15 cellular contexts compared by ENCODE assay signal in the genomic region with DNA sequence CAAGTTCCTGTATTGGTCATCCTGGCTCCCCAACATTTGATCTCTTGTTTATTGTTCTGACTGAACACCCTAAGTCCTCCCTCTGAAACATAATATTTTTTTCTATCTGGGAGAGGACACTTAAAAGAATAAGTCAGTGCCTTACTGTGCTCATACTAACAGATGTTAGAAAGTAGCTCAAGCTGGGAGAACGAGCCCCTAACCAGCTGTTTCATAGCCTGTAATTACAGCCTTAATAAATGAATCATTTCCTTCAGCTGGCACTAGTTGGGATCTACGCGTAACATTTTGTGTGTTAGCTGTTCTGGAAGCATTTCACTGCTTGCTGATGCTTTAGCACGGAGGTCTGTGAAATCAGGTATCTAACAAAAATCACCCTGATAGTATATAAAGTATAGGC.
DNase-seq lines count a peak whose midpoint lies in the region; ATAC-seq and TF ChIP-seq lines count a peak whose summit lies in the region.
"Had no signal": no experiment of that assay in that cellular context is flagged by ENCODE, and none has a peak within 500 bp of the region (broad histone marks: within the 10 kb centered on the region; RNA-seq: fewer than 3 reads in every experiment).

No MANE protein-coding gene starts in this region.

- no peaks in the 10 kb centered on the region for H3K79me2 ChIP-seq in fibroblast of lung (ENCODE audit: control insufficient read depth, insufficient read depth, low read length)
- H3K79me2 ChIP-seq in smooth muscle cell (ENCODE audit: low read depth) = no peaks in the 10 kb centered on the region

- CTCF ChIA-PET in activated naive CD4-positive, alpha-beta T cell treated with anti-CD3 and anti-CD28 coated beads for 36 hours (lab: Charles Lee) = interaction anchor here (0.8 kb wide), 1 partner anchor 297 kb away, joined by 3 read pairs; no protein-coding TSS in a partner anchor

- no peak overlapping the region for H2AFZ ChIP-seq in fibroblast of lung (ENCODE audit: low read length)
- no peak overlapping the region for H2AFZ ChIP-seq in smooth muscle cell (ENCODE audit: low read depth)

- no peaks in the 10 kb centered on the region for H3K4me1 Mint-ChIP-seq in activated naive CD4-positive, alpha-beta T cell treated with anti-CD3 and anti-CD28 coated beads for 36 hours (ENCODE audit: low read depth)
- peaks cover 8% of the 10 kb centered on the region for H3K4me1 Mint-ChIP-seq in mesothelial cell of epicardium
- H3K4me1 Mint-ChIP-seq: activated CD4-positive, alpha-beta T cell treated with anti-CD3 and anti-CD28 coated beads for 36 hours had no signal

- no peaks in the 10 kb centered on the region for H4K20me1 ChIP-seq in fibroblast of lung (ENCODE audit: control insufficient read depth, extremely low read depth, insufficient read depth, low read length)
- H4K20me1 ChIP-seq in smooth muscle cell (ENCODE audit: low read depth) = no peaks in the 10 kb centered on the region

- no peaks in the 10 kb centered on the region for H3F3A ChIP-seq in smooth muscle cell (ENCODE audit: low read depth)

- ATAC-seq in Right ventricle myocardium inferior (peak; percentile 50), GM21528 (IDR thresholded peaks at IDR 0.05; ENCODE audit: low FRiP score, unreplicated experiment) (no peak)
- ATAC-seq: activated CD4-positive, alpha-beta T cell treated with anti-CD3 and anti-CD28 coated beads for 36 hours; activated T-cell treated with anti-CD3 and anti-CD28 coated beads, Interleukin-2, amount 50 U/mL, for 72 hours; upper lobe of right lung had no signal

- no peak overlapping the region for H3K27ac Mint-ChIP-seq in activated naive CD4-positive, alpha-beta T cell treated with anti-CD3 and anti-CD28 coated beads for 36 hours
- H3K27ac Mint-ChIP-seq in mesothelial cell of epicardium = no peak overlapping the region
- H3K27ac Mint-ChIP-seq: activated CD4-positive, alpha-beta T cell treated with anti-CD3 and anti-CD28 coated beads for 36 hours; activated T-cell treated with anti-CD3 and anti-CD28 coated beads, Interleukin-2, amount 50 U/mL, for 72 hours; T-helper 1 cell treated with Interleukin-12 subunit alpha and Interleukin-12 subunit beta and Interleukin-4 antibody, amounts not matched to agents 30 μg/mL and 1 μg/mL, for 36 hours had no signal

- H3K4me1 ChIP-seq in left ventricle myocardium inferior (no peaks in the 10 kb centered on the region), fibroblast of lung (ENCODE audit: control insufficient read depth, extremely low read depth, insufficient read depth, low read length) (no peaks in the 10 kb centered on the region), smooth muscle cell (ENCODE audit: low read depth) (no peaks in the 10 kb centered on the region)
- H3K4me1 ChIP-seq: upper lobe of right lung had no signal

- no peaks in the 10 kb centered on the region for H3K36me3 Mint-ChIP-seq in activated naive CD4-positive, alpha-beta T cell treated with anti-CD3 and anti-CD28 coated beads for 36 hours (ENCODE audit: low read depth)
- H3K36me3 Mint-ChIP-seq in mesothelial cell of epicardium = no peaks in the 10 kb centered on the region

- H3K27me3 ChIP-seq in left ventricle myocardium inferior (ENCODE audit: low read depth) = no peaks in the 10 kb centered on the region
- no peaks in the 10 kb centered on the region for H3K27me3 ChIP-seq in fibroblast of lung (ENCODE audit: control insufficient read depth, insufficient read depth, low read length)
- H3K27me3 ChIP-seq in smooth muscle cell (ENCODE audit: low read depth) = no peaks in the 10 kb centered on the region
- H3K27me3 ChIP-seq: upper lobe of right lung had no signal

- DNase-seq in Right ventricle myocardium inferior (ENCODE audit: missing footprints) = no peak
- no peak for DNase-seq in left ventricle myocardium inferior
- peak; percentile 98 for DNase-seq in NCI-H69 (lab: John Stamatoyannopoulos, UW)
- DNase-seq in fibroblast of lung (ENCODE audit: low read depth in 2 of 2) = peak; percentile 72 to 82
- DNase-seq in smooth muscle cell (lab: John Stamatoyannopoulos, UW; ENCODE audit: unreplicated experiment) = no peak
- no peak for DNase-seq in activated naive CD4-positive, alpha-beta T cell treated with anti-CD3 and anti-CD28 coated beads for 36 hours
- DNase-seq in mesothelial cell of epicardium (ENCODE audit: low spot score in 2 of 2, unreplicated experiment in 2 of 2) = no peak
- DNase-seq: ACHN; activated CD4-positive, alpha-beta T cell treated with anti-CD3 and anti-CD28 coated beads for 36 hours; activated T-cell treated with anti-CD3 and anti-CD28 coated beads, Interleukin-2, amount 50 U/mL, for 72 hours; DND-41; posterior cingulate gyrus; upper lobe of right lung had no signal

- H3K27ac ChIP-seq in left ventricle myocardium inferior (replicated peaks) = no peak overlapping the region
- H3K27ac ChIP-seq in fibroblast of lung (ENCODE audit: insufficient read depth, low read length) = no peak overlapping the region
- no peak overlapping the region for H3K27ac ChIP-seq in smooth muscle cell (ENCODE audit: low read depth)
- H3K27ac ChIP-seq: upper lobe of right lung had no signal

- no peak overlapping the region for H3K4me2 ChIP-seq in fibroblast of lung (ENCODE audit: extremely low read depth, insufficient read depth, low read length)
- H3K4me2 ChIP-seq in smooth muscle cell = peak overlapping the region; percentile 33

- intact Hi-C loops in Right ventricle myocardium inferior (cut with DNase I) (no loop called here), left ventricle myocardium inferior (cut with micrococcal nuclease) (no loop called here)
- intact Hi-C loops in activated naive CD4-positive, alpha-beta T cell treated with anti-CD3 and anti-CD28 coated beads for 36 hours (cut with micrococcal nuclease) = no loop called here

- WGBS in smooth muscle cell (ENCODE audit: low lambda C conversion rate) = 63% methylated on average over 4 of the region's 4 CpGs

- H3K9ac ChIP-seq in fibroblast of lung (ENCODE audit: insufficient read depth, low read length) (no peak overlapping the region), smooth muscle cell (ENCODE audit: low read depth) (no peak overlapping the region)

- H3K36me3 ChIP-seq in left ventricle myocardium inferior (no peaks in the 10 kb centered on the region), fibroblast of lung (ENCODE audit: control insufficient read depth, insufficient read depth, low read length) (no peaks in the 10 kb centered on the region), smooth muscle cell (ENCODE audit: low read depth) (no peaks in the 10 kb centered on the region)
- H3K36me3 ChIP-seq: upper lobe of right lung had no signal

- H3K9me3 ChIP-seq in left ventricle myocardium inferior (replicated peaks) (no peaks in the 10 kb centered on the region), fibroblast of lung (ENCODE audit: control insufficient read depth, insufficient read depth, low read depth, low read length) (no peaks in the 10 kb centered on the region), smooth muscle cell (replicated peaks; ENCODE audit: low read depth) (no peaks in the 10 kb centered on the region)
- H3K9me3 ChIP-seq: upper lobe of right lung had no signal

- H3K4me3 ChIP-seq in left ventricle myocardium inferior (no peak overlapping the region), fibroblast of lung (replicated peaks in 1 of 4; ENCODE audit: control extremely low read depth in 1 of 4, insufficient read depth in 1 of 4, low read depth in 3 of 4, low read length in 4 of 4) (no peak overlapping the region), smooth muscle cell (no peak overlapping the region)
- H3K4me3 ChIP-seq: upper lobe of right lung had no signal

- no peaks in the 10 kb centered on the region for H3K9me3 Mint-ChIP-seq in activated naive CD4-positive, alpha-beta T cell treated with anti-CD3 and anti-CD28 coated beads for 36 hours
- H3K9me3 Mint-ChIP-seq in mesothelial cell of epicardium = no peaks in the 10 kb centered on the region
- H3K9me3 Mint-ChIP-seq: activated T-cell treated with anti-CD3 and anti-CD28 coated beads, Interleukin-2, amount 50 U/mL, for 72 hours; T-helper 1 cell treated with Interleukin-12 subunit alpha and Interleukin-12 subunit beta and Interleukin-4 antibody, amounts not matched to agents 30 μg/mL and 1 μg/mL, for 36 hours had no signal

- no peaks in the 10 kb centered on the region for H3K27me3 Mint-ChIP-seq in activated naive CD4-positive, alpha-beta T cell treated with anti-CD3 and anti-CD28 coated beads for 36 hours (ENCODE audit: low read depth)
- H3K27me3 Mint-ChIP-seq in mesothelial cell of epicardium (ENCODE audit: low read depth) = no peaks in the 10 kb centered on the region

- TF ChIP-seq CTCF in left ventricle myocardium inferior (IDR thresholded peaks at IDR 0.05; ENCODE audit: borderline replicate concordance) = no peak
- TF ChIP-seq CTCF in fibroblast of lung (conservative IDR thresholded peaks at IDR 0.05 in 1 of 2, IDR thresholded peaks at IDR 0.05 in 1 of 2; ENCODE audit: low read depth in 1 of 2, low read length in 2 of 2) = no peak
- TF ChIP-seq CTCF in smooth muscle cell (IDR thresholded peaks at IDR 0.05; ENCODE audit: borderline replicate concordance, insufficient read depth, poor library complexity, severe bottlenecking) = no peak
- no peak for TF ChIP-seq CTCF in mesothelial cell of epicardium (IDR thresholded peaks at IDR 0.05; ENCODE audit: unreplicated experiment)

- H3K4me3 Mint-ChIP-seq in activated naive CD4-positive, alpha-beta T cell treated with anti-CD3 and anti-CD28 coated beads for 36 hours = no peak overlapping the region
- H3K4me3 Mint-ChIP-seq in mesothelial cell of epicardium = no peak overlapping the region
- H3K4me3 Mint-ChIP-seq: activated CD4-positive, alpha-beta T cell treated with anti-CD3 and anti-CD28 coated beads for 36 hours; activated T-cell treated with anti-CD3 and anti-CD28 coated beads, Interleukin-2, amount 50 U/mL, for 72 hours; T-helper 1 cell treated with Interleukin-12 subunit alpha and Interleukin-12 subunit beta and Interleukin-4 antibody, amounts not matched to agents 30 μg/mL and 1 μg/mL, for 36 hours had no signal

Comparison
In these comparisons a context has a peak if more than half of its experiments do, and no peak if none do; other contexts are left out.
1. DNase-seq: peak in NCI-H69 (single experiment) and fibroblast of lung (2 of 2); none in Right ventricle myocardium inferior (single experiment), left ventricle myocardium inferior (single experiment), smooth muscle cell (single experiment), activated naive CD4-positive, alpha-beta T cell treated with anti-CD3 and anti-CD28 coated beads for 36 hours (single experiment) and mesothelial cell of epicardium (0 of 2).